In the genomic region with DNA sequence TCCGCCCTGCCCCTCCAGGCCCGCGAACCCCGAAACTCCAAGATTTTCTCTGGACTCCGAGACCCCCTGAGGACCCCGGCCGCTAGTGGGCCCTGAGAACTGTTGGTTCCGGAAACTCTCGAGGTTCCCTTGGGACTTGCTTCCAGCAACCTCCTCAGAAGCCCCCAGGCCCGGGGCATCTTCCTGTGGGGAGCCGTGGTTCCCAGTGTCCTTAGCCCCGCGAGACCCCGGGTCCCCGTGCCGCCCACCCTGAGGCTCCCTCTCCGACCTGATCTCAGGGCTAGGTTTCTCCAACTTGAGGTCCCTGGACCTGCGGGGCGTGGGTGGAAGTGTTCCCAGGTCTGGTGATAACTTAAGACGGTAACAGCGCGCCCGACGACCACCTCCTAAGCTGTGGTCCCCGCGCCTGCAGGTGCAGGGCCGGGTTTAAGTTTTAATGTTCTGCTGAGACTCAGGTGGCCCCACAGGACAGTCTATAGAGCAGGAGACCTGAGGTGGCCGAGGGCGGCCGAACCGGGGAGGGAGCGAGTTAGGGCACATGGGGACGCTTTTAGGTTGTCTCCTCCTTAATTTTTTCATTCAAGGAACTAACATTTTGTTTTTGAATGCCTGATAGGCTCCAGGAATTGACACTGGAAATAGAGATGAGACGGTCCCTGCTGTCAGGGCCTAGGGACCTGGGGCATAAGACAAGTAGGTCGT, we compare ENCODE assay signal across 8 cellular contexts. TPM values are rescaled to one million over a fixed set of nuclear protein-coding genes. Genes with fewer than 3 reads are reported as not detected.
DNase-seq lines count a peak whose midpoint lies in the region; ATAC-seq lines count a peak whose summit lies in the region.

No MANE protein-coding gene starts in this region.

- CTCF ChIA-PET in activated CD4-positive, alpha-beta T cell treated with anti-CD3 and anti-CD28 coated beads for 36 hours (lab: Charles Lee), result interaction anchor here (0.7 to 1.3 kb wide), 2 partner anchors 124 to 633 kb away, joined by 3 to 5 read pairs; no protein-coding TSS in a partner anchor

- POLR2A ChIA-PET in activated CD4-positive, alpha-beta T cell treated with anti-CD3 and anti-CD28 coated beads for 36 hours (lab: Charles Lee), result interaction anchor here (0.8 to 1.0 kb wide), 2 partner anchors 21 to 180 kb away, joined by 3 read pairs; no protein-coding TSS in a partner anchor

- H3K4me1 Mint-ChIP-seq in activated CD4-positive, alpha-beta T cell treated with anti-CD3 and anti-CD28 coated beads for 36 hours, result peaks cover 52% of the 10 kb centered on the region
- peaks cover 57% of the 10 kb centered on the region for H3K4me1 Mint-ChIP-seq in activated naive CD4-positive, alpha-beta T cell treated with anti-CD3 and anti-CD28 coated beads, Interleukin-2, amount 50 U/mL, for 24 hours

- H3K4me3 ChIP-seq in iPS-11a (ENCODE audit: low read depth, low read length), result peak overlapping the region; percentile 73

- peak overlapping the region; percentile 80 for H3K4me3 Mint-ChIP-seq in activated CD4-positive, alpha-beta T cell treated with anti-CD3 and anti-CD28 coated beads for 36 hours
- peak overlapping the region; percentile 94 for H3K4me3 Mint-ChIP-seq in activated naive CD4-positive, alpha-beta T cell treated with anti-CD3 and anti-CD28 coated beads, Interleukin-2, amount 50 U/mL, for 24 hours

- peak; percentile 47 for DNase-seq in activated CD4-positive, alpha-beta T cell treated with anti-CD3 and anti-CD28 coated beads for 36 hours
- no peak for DNase-seq in activated CD4-positive, alpha-beta T cell treated with anti-CD3 and anti-CD28 coated beads for 1 hour
- peak; percentile 37 for DNase-seq in stimulated activated naive CD8-positive, alpha-beta T cell treated with anti-CD3 and anti-CD28 coated beads, Interleukin-15, Interleukin-2, amounts not matched to agents 100 U/mL and 50 U/mL, for 24 hours
- no peak for DNase-seq in AG08396 (ENCODE audit: low spot score)
- DNase-seq in SIG-M5 (lab: John Stamatoyannopoulos, UW), result no peak

- no peaks in the 10 kb centered on the region for H3K9me3 Mint-ChIP-seq in activated CD4-positive, alpha-beta T cell treated with anti-CD3 and anti-CD28 coated beads for 36 hours (ENCODE audit: low read depth)
- no peaks in the 10 kb centered on the region for H3K9me3 Mint-ChIP-seq in activated naive CD4-positive, alpha-beta T cell treated with anti-CD3 and anti-CD28 coated beads, Interleukin-2, amount 50 U/mL, for 24 hours

- no peaks in the 10 kb centered on the region for H3K27me3 Mint-ChIP-seq in activated CD4-positive, alpha-beta T cell treated with anti-CD3 and anti-CD28 coated beads for 36 hours
- no peaks in the 10 kb centered on the region for H3K27me3 Mint-ChIP-seq in activated naive CD4-positive, alpha-beta T cell treated with anti-CD3 and anti-CD28 coated beads, Interleukin-2, amount 50 U/mL, for 24 hours

- ATAC-seq in activated CD4-positive, alpha-beta T cell treated with anti-CD3 and anti-CD28 coated beads for 36 hours, result no peak
- ATAC-seq in stimulated activated naive CD8-positive, alpha-beta T cell treated with anti-CD3 and anti-CD28 coated beads, Interleukin-15, Interleukin-2, amounts not matched to agents 100 U/mL and 50 U/mL, for 24 hours, result no peak
- ATAC-seq in HG02981 (IDR thresholded peaks at IDR 0.05; ENCODE audit: unreplicated experiment), result no peak

- H3K36me3 Mint-ChIP-seq in activated CD4-positive, alpha-beta T cell treated with anti-CD3 and anti-CD28 coated beads for 36 hours (ENCODE audit: low read depth), result peaks cover 18% of the 10 kb centered on the region
- peaks cover 9% of the 10 kb centered on the region for H3K36me3 Mint-ChIP-seq in activated naive CD4-positive, alpha-beta T cell treated with anti-CD3 and anti-CD28 coated beads, Interleukin-2, amount 50 U/mL, for 24 hours

- H3K27ac Mint-ChIP-seq in activated CD4-positive, alpha-beta T cell treated with anti-CD3 and anti-CD28 coated beads for 36 hours, result peak overlapping the region; percentile 80
- peak overlapping the region; percentile 88 for H3K27ac Mint-ChIP-seq in activated naive CD4-positive, alpha-beta T cell treated with anti-CD3 and anti-CD28 coated beads, Interleukin-2, amount 50 U/mL, for 24 hours

- intact Hi-C loops in activated CD4-positive, alpha-beta T cell treated with anti-CD3 and anti-CD28 coated beads for 36 hours (cut with DNase I, micrococcal nuclease), result loop anchor here (2.0 to 10.0 kb wide), 4 partner anchors 146 to 626 kb away; partner anchors contain the start of genes NUP50 (in 2 of the 2) and ATXN10 (in 1 of the 2)

RNA-seq across cellular contexts. Expression of gene FAM118A, which starts 0.7 kb away (rescaled TPM):
- 10 to 100 TPM; 25.5 to 29.0 TPM for total RNA-seq in activated CD4-positive, alpha-beta T cell treated with anti-CD3 and anti-CD28 coated beads for 36 hours

RNA-seq across cellular contexts. Expression of gene UPK3A, which starts 25.7 kb away (rescaled TPM):
- not detected for total RNA-seq in activated CD4-positive, alpha-beta T cell treated with anti-CD3 and anti-CD28 coated beads for 36 hours

Comparison
In these comparisons a context has a peak if more than half of its experiments do, and no peak if none do; other contexts are left out.
1. DNase-seq: peak in activated CD4-positive, alpha-beta T cell treated with anti-CD3 and anti-CD28 coated beads for 36 hours (single experiment) and stimulated activated naive CD8-positive, alpha-beta T cell treated with anti-CD3 and anti-CD28 coated beads, Interleukin-15, Interleukin-2, amounts not matched to agents 100 U/mL and 50 U/mL, for 24 hours (single experiment); none in activated CD4-positive, alpha-beta T cell treated with anti-CD3 and anti-CD28 coated beads for 1 hour (single experiment), AG08396 (single experiment) and SIG-M5 (single experiment).